In genomic region chr19:57632987-57633831, GRCh38 we compare ENCODE assay signal across 1 cellular context.
TF ChIP-seq lines count a peak whose summit lies in the region.

ZNF211 (plus strand) TSS chr19:57633168; CDS start chr19:57633347, 179 bp downstream.

TF ChIP-seq in HepG2, 621 proteins besides CTCF, POLR2A, EP300 and RAD21 (continued from another document and continues in another):
- peak; percentile 65; the same call in 1 of the 2 replicates for TF ChIP-seq THAP9 (CRISPR knock-in tag; IDR thresholded peaks at IDR 0.05; ENCODE audit: borderline replicate concordance)
- no peak for TF ChIP-seq KLF15 (CRISPR knock-in tag; IDR thresholded peaks at IDR 0.05; ENCODE audit: borderline replicate concordance)
- no peak; the same call in 1 of the 2 replicates for TF ChIP-seq ZNF547 (CRISPR knock-in tag; IDR thresholded peaks at IDR 0.05)
- TF ChIP-seq ZNF83 (CRISPR knock-in tag; IDR thresholded peaks at IDR 0.05; ENCODE audit: borderline replicate concordance): no peak
- no peak for TF ChIP-seq TCF7L2 (IDR thresholded peaks at IDR 0.05; ENCODE audit: low read depth, low read length)
- TF ChIP-seq ZNF7 (CRISPR knock-in tag; IDR thresholded peaks at IDR 0.05): no peak
- no peak for TF ChIP-seq ZNF557 (CRISPR knock-in tag; IDR thresholded peaks at IDR 0.05)
- TF ChIP-seq KLF12 (CRISPR knock-in tag; IDR thresholded peaks at IDR 0.05; ENCODE audit: borderline replicate concordance): 0 out of 2 replicates have a peak, but pooled peaks have one; percentile 25
- no peak for TF ChIP-seq ZNF260 (CRISPR knock-in tag; IDR thresholded peaks at IDR 0.05; ENCODE audit: borderline replicate concordance, low read depth)
- TF ChIP-seq ZNF101 (CRISPR knock-in tag; IDR thresholded peaks at IDR 0.05; ENCODE audit: borderline replicate concordance, low read depth): no peak
- no peak; the same call in 1 of the 2 replicates for TF ChIP-seq ZNF691 (CRISPR knock-in tag; IDR thresholded peaks at IDR 0.05; ENCODE audit: borderline replicate concordance, low read depth)
- no peak for TF ChIP-seq GATA4 (IDR thresholded peaks at IDR 0.05; ENCODE audit: borderline replicate concordance, low read depth)
- no peak for TF ChIP-seq ZNF510 (CRISPR knock-in tag; IDR thresholded peaks at IDR 0.05; ENCODE audit: low read depth)
- no peak for TF ChIP-seq ATM (IDR thresholded peaks at IDR 0.05; ENCODE audit: borderline replicate concordance)
- no peak for TF ChIP-seq EZH2 (conservative IDR thresholded peaks at IDR 0.05; ENCODE audit: low read depth, low read length)
- no peak for TF ChIP-seq ZNF639 (CRISPR knock-in tag; conservative IDR thresholded peaks at IDR 0.05)
- TF ChIP-seq ZNF20 (CRISPR knock-in tag; IDR thresholded peaks at IDR 0.05): no peak
- no peak for TF ChIP-seq ZSCAN12 (CRISPR knock-in tag; IDR thresholded peaks at IDR 0.05)
- TF ChIP-seq HOXA9 (CRISPR knock-in tag; IDR thresholded peaks at IDR 0.05; ENCODE audit: borderline replicate concordance): no peak
- TF ChIP-seq ZNF331 (CRISPR knock-in tag; IDR thresholded peaks at IDR 0.05): peak; percentile 41; the same call in 1 of the 2 replicates
- TF ChIP-seq GPN1 (CRISPR knock-in tag; IDR thresholded peaks at IDR 0.05; ENCODE audit: borderline replicate concordance): no peak
- no peak for TF ChIP-seq KDM1A (CRISPR knock-in tag; IDR thresholded peaks at IDR 0.05)
- TF ChIP-seq RBM39 (IDR thresholded peaks at IDR 0.05; ENCODE audit: low read depth, low read length, poor library complexity, severe bottlenecking): peak; percentile 55
- TF ChIP-seq ZNF326 (CRISPR knock-in tag; IDR thresholded peaks at IDR 0.05; ENCODE audit: borderline replicate concordance): no peak
- no peak; the same call in 1 of the 2 replicates for TF ChIP-seq HES4 (CRISPR knock-in tag; IDR thresholded peaks at IDR 0.05; ENCODE audit: borderline replicate concordance)
- peak; percentile 87; the same call in 1 of the 2 replicates for TF ChIP-seq KDM5A (IDR thresholded peaks at IDR 0.05; ENCODE audit: borderline replicate concordance, low read length)
- no peak for TF ChIP-seq SATB2 (CRISPR knock-in tag; IDR thresholded peaks at IDR 0.05)
- TF ChIP-seq THAP8 (CRISPR knock-in tag; IDR thresholded peaks at IDR 0.05; ENCODE audit: borderline replicate concordance): no peak
- no peak for TF ChIP-seq JDP2 (CRISPR knock-in tag; IDR thresholded peaks at IDR 0.05; ENCODE audit: borderline replicate concordance)
- TF ChIP-seq ZNF468 (CRISPR knock-in tag; IDR thresholded peaks at IDR 0.05): no peak
- no peak; the same call in 1 of the 2 replicates for TF ChIP-seq GTF3A (CRISPR knock-in tag; conservative IDR thresholded peaks at IDR 0.05)
- TF ChIP-seq ZNF362 (CRISPR knock-in tag; IDR thresholded peaks at IDR 0.05; ENCODE audit: borderline replicate concordance): no peak
- no peak for TF ChIP-seq ZNF232 (CRISPR knock-in tag; IDR thresholded peaks at IDR 0.05; ENCODE audit: borderline replicate concordance)
- TF ChIP-seq BCLAF1 (IDR thresholded peaks at IDR 0.05): no peak
- TF ChIP-seq HOXA5 (CRISPR knock-in tag; IDR thresholded peaks at IDR 0.05): peak; percentile 19; the same call in 1 of the 2 replicates
- no peak for TF ChIP-seq CREB3 (CRISPR knock-in tag; IDR thresholded peaks at IDR 0.05)
- no peak for TF ChIP-seq ZNF569 (CRISPR knock-in tag; IDR thresholded peaks at IDR 0.05; ENCODE audit: borderline replicate concordance)
- TF ChIP-seq ZMAT5 (CRISPR knock-in tag; IDR thresholded peaks at IDR 0.05; ENCODE audit: borderline replicate concordance, low read depth): no peak
- no peak for TF ChIP-seq ATAD3A (CRISPR knock-in tag; IDR thresholded peaks at IDR 0.05)
- no peak for TF ChIP-seq RBM22 (optimal IDR thresholded peaks at IDR 0.05; ENCODE audit: low read length)
- TF ChIP-seq ZNF788 (CRISPR knock-in tag; IDR thresholded peaks at IDR 0.05; ENCODE audit: borderline replicate concordance): peak; percentile 53; the same call in 1 of the 2 replicates
- peak; percentile 84; the same call in 1 of the 2 replicates for TF ChIP-seq MAZ (IDR thresholded peaks at IDR 0.05; ENCODE audit: borderline replicate concordance, low read depth, low read length)
- peak; percentile 27; the same call in 1 of the 2 replicates for TF ChIP-seq MAZ (CRISPR knock-in tag; IDR thresholded peaks at IDR 0.05; ENCODE audit: low read depth)
- TF ChIP-seq SNAPC4 (CRISPR knock-in tag; IDR thresholded peaks at IDR 0.05): no peak
- no peak for TF ChIP-seq ZNF317 (CRISPR knock-in tag; IDR thresholded peaks at IDR 0.05)
- TF ChIP-seq BORCS8-MEF2B (CRISPR knock-in tag; IDR thresholded peaks at IDR 0.05): peak; percentile 50; the same call in 1 of the 2 replicates
- no peak for TF ChIP-seq HHEX (CRISPR knock-in tag; IDR thresholded peaks at IDR 0.05)
- TF ChIP-seq ZNF44 (CRISPR knock-in tag; IDR thresholded peaks at IDR 0.05): no peak
- TF ChIP-seq NFE2L1 (CRISPR knock-in tag; IDR thresholded peaks at IDR 0.05; ENCODE audit: borderline replicate concordance): no peak
- no peak for TF ChIP-seq TOE1 (CRISPR knock-in tag; IDR thresholded peaks at IDR 0.05)
- no peak for TF ChIP-seq BATF2 (CRISPR knock-in tag; IDR thresholded peaks at IDR 0.05)
- TF ChIP-seq AGO2 (optimal IDR thresholded peaks at IDR 0.05; ENCODE audit: low read depth, low read length): peak; percentile 92
- peak; percentile 93 for TF ChIP-seq ELF1 (CRISPR knock-in tag; IDR thresholded peaks at IDR 0.05)
- no peak for TF ChIP-seq CEBPB (IDR thresholded peaks at IDR 0.05; ENCODE audit: borderline replicate concordance, low read depth, low read length)
- no peak for TF ChIP-seq PPARG (CRISPR knock-in tag; conservative IDR thresholded peaks at IDR 0.05)
